In genomic region chr16:8866118-8866883, GRCh38 we compare ENCODE assay signal across 9 cellular contexts. TPM values are rescaled to one million over a fixed set of nuclear protein-coding genes. Genes with fewer than 3 reads are reported as not detected.
A peak's percentile ranks its signal among the peaks of the same experiment; 100 is the strongest.
DNase-seq lines count a peak whose midpoint lies in the region; ATAC-seq lines count a peak whose summit lies in the region.
"Had no signal": no experiment of that assay in that cellular context is flagged by ENCODE, and none has a peak within 500 bp of the region (broad histone marks: within the 10 kb centered on the region; RNA-seq: fewer than 3 reads in every experiment).

No MANE protein-coding gene starts in this region.

- H3K9me3 Mint-ChIP-seq in activated naive CD8-positive, alpha-beta T cell treated with anti-CD3 and anti-CD28 coated beads, Interleukin-2, amount 50 U/mL, for 24 hours: no peaks in the 10 kb centered on the region

- H3K36me3 ChIP-seq in HUES48 (ENCODE audit: control insufficient read depth, insufficient read depth, low read length): peaks cover 9% of the 10 kb centered on the region

- no peaks in the 10 kb centered on the region for H3K27me3 ChIP-seq in HUES48 (ENCODE audit: control insufficient read depth, insufficient read depth, low read length)

- no peak overlapping the region for H3K27ac Mint-ChIP-seq in activated naive CD8-positive, alpha-beta T cell treated with anti-CD3 and anti-CD28 coated beads, Interleukin-2, amount 50 U/mL, for 24 hours

- no peaks in the 10 kb centered on the region for H3K9me3 ChIP-seq in HUES48 (ENCODE audit: control insufficient read depth, insufficient read depth, low read length)

- H3K4me3 ChIP-seq in HUES48 (ENCODE audit: low read depth, low read length) (peak overlapping the region; percentile 98), skeletal muscle cell (ENCODE audit: low read depth, low read length) (peak overlapping the region; percentile 73)

- peak overlapping the region; percentile 96 for H3K4me3 Mint-ChIP-seq in activated naive CD8-positive, alpha-beta T cell treated with anti-CD3 and anti-CD28 coated beads, Interleukin-2, amount 50 U/mL, for 24 hours

- peaks cover 3% of the 10 kb centered on the region for H3K36me3 Mint-ChIP-seq in activated naive CD8-positive, alpha-beta T cell treated with anti-CD3 and anti-CD28 coated beads, Interleukin-2, amount 50 U/mL, for 24 hours (ENCODE audit: low read depth)

- H3K9ac ChIP-seq in HUES48 (ENCODE audit: low read depth, low read length): peak overlapping the region; percentile 57

- DNase-seq in activated naive CD8-positive, alpha-beta T cell treated with anti-CD3 and anti-CD28 coated beads, Interleukin-2, amount 50 U/mL, for 24 hours: no peak
- peak; percentile 87 for DNase-seq in iPS DF 4.7 (ENCODE audit: extremely low read depth, low spot score)
- DNase-seq in skeletal muscle cell (ENCODE audit: low read depth): no peak
- DNase-seq in cerebellum (ENCODE audit: low spot score): no peak

- H3K27ac ChIP-seq in HUES48 (ENCODE audit: low read depth, low read length): peak overlapping the region; percentile 90

- ATAC-seq in activated naive CD8-positive, alpha-beta T cell treated with anti-CD3 and anti-CD28 coated beads, Interleukin-2, amount 50 U/mL, for 24 hours: no peak
- ATAC-seq in GM21447 (IDR thresholded peaks at IDR 0.05; ENCODE audit: unreplicated experiment) (no peak), HG02840 (IDR thresholded peaks at IDR 0.05; ENCODE audit: low FRiP score, unreplicated experiment) (no peak), HG03097 (IDR thresholded peaks at IDR 0.05; ENCODE audit: low FRiP score, unreplicated experiment) (no peak)

- H3K4me1 Mint-ChIP-seq in activated naive CD8-positive, alpha-beta T cell treated with anti-CD3 and anti-CD28 coated beads, Interleukin-2, amount 50 U/mL, for 24 hours: peaks cover 54% of the 10 kb centered on the region

- H3K27me3 Mint-ChIP-seq in activated naive CD8-positive, alpha-beta T cell treated with anti-CD3 and anti-CD28 coated beads, Interleukin-2, amount 50 U/mL, for 24 hours: no peaks in the 10 kb centered on the region

- H3K4me1 ChIP-seq in HUES48 (ENCODE audit: control insufficient read depth, insufficient read depth, low read length): peaks cover 53% of the 10 kb centered on the region

RNA-seq across cellular contexts. Expression of gene CARHSP1, which starts 2.5 kb away (rescaled TPM):
- 105 TPM for total RNA-seq in cerebellum

RNA-seq across cellular contexts. Expression of gene LITAFD, which starts 15.8 kb away (rescaled TPM):
- not detected for total RNA-seq in cerebellum
- total RNA-seq: T-helper 1 cell treated with Interleukin-12 subunit alpha and Interleukin-12 subunit beta and Interleukin-4 antibody, amounts not matched to agents 30 ng/mL and 1 ng/mL, for 36 hours had no signal
